ENCODE assay signal across 9 cellular contexts in the genomic region with DNA sequence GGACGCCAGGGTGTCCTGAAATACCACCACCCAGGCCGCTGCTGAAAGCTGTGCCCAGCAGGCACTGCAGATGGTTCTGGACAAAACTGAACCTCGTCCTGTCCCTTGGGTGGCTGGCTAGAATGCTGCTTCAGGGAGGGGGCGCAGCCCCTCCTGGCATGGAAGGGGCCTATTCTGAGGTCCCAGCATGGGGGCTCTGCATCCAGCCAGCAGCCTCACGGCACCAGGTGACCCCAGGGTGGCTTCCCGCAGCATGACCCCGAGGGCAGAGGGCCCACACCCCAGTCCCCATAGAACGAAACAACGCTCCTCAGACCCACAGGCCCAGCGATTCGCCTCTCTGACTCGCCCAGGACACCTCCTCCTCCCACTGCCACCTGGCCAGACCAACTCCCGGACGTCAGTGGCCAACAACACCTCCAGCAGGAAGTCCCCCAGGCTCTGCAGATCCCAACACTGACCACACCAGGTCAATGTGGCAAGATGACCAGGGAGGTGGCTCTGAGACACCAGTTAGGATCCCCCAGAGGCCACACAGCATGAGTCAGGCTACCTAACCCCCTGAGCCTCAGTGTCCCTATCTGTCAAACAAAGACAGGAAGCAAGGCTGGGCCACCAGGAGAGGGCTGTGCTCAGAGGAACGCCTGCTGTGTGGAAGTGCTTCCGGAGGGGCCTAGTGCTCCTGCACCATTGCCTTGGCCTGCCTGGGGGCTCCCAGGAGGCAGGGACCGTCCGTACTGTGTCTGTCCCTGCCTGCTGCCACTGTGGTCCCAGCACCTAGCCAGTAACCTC. TPM values are rescaled to one million over a fixed set of nuclear protein-coding genes. Genes with fewer than 3 reads are reported as not detected.
DNase-seq lines count a peak whose midpoint lies in the region; ATAC-seq, FAIRE-seq and TF ChIP-seq lines count a peak whose summit lies in the region.
"Had no signal": no experiment of that assay in that cellular context is flagged by ENCODE, and none has a peak within 500 bp of the region (broad histone marks: within the 10 kb centered on the region; RNA-seq: fewer than 3 reads in every experiment).

No MANE protein-coding gene starts in this region.

- H3K27ac ChIP-seq in Panc1 (ENCODE audit: low read length) (peak overlapping the region; percentile 48; the same call in 1 of the 2 replicates), epithelial cell of prostate (peak overlapping the region; percentile 76)

- peaks cover 100% of the 10 kb centered on the region for H3K36me3 Mint-ChIP-seq in stimulated activated effector memory CD8-positive, alpha-beta T cell treated with anti-CD3 and anti-CD28 coated beads, Interleukin-12 subunit alpha, Interleukin-12 subunit beta, amount 100 ng/mL, for 72 hours

- intact Hi-C loops in Panc1 (cut with micrococcal nuclease; ENCODE audit: unreplicated experiment) = no loop called here

- peaks cover 1% of the 10 kb centered on the region for H3K36me3 ChIP-seq in Panc1 (ENCODE audit: control insufficient read depth, insufficient read depth, low read length)

- FAIRE-seq in GM12891 (lab: Jason Lieb, UNC) = peak; percentile 31

- H3K4me1 Mint-ChIP-seq in stimulated activated effector memory CD8-positive, alpha-beta T cell treated with anti-CD3 and anti-CD28 coated beads, Interleukin-12 subunit alpha, Interleukin-12 subunit beta, amount 100 ng/mL, for 72 hours = peaks cover 66% of the 10 kb centered on the region

- TF ChIP-seq POLR2A in GM12891 (IDR thresholded peaks at IDR 0.05; ENCODE audit: low read depth, low read length) = no peak; the same call in 1 of the 2 replicates

- no peak for ATAC-seq in Panc1
- ATAC-seq in stimulated activated effector memory CD8-positive, alpha-beta T cell treated with anti-CD3 and anti-CD28 coated beads, Interleukin-12 subunit alpha, Interleukin-12 subunit beta, amount 100 ng/mL, for 72 hours = no peak
- ATAC-seq in GM21447 (IDR thresholded peaks at IDR 0.05; ENCODE audit: unreplicated experiment) = no peak

- no peak overlapping the region for H3K4me3 ChIP-seq in Panc1 (ENCODE audit: low read depth in 2 of 2, low read length in 2 of 2)

- H3K9me3 Mint-ChIP-seq in stimulated activated effector memory CD8-positive, alpha-beta T cell treated with anti-CD3 and anti-CD28 coated beads, Interleukin-12 subunit alpha, Interleukin-12 subunit beta, amount 100 ng/mL, for 72 hours = no peaks in the 10 kb centered on the region

- no peaks in the 10 kb centered on the region for H3K27me3 ChIP-seq in Panc1 (ENCODE audit: control insufficient read depth, insufficient read depth, low read length)

- no TSS peak for BruUV-seq in Panc1 (replicated peaks; lab: Mats Ljungman, UMichigan)

- in situ Hi-C loops in Panc1 (cut with HindIII; ENCODE audit: low pct_unique_long_range_greater_than_20kb, low sequenced_read_pairs) = no loop called here

- no peak for TF ChIP-seq CTCF in Panc1 (IDR thresholded peaks at IDR 0.05)

- peaks cover 59% of the 10 kb centered on the region for H3K4me1 ChIP-seq in Panc1 (ENCODE audit: control insufficient read depth, insufficient read depth, low read length)

- H3K9me3 ChIP-seq in Panc1 (ENCODE audit: control insufficient read depth, insufficient read depth, low read depth, low read length) = no peaks in the 10 kb centered on the region

- peak overlapping the region; percentile 91 for H3K27ac Mint-ChIP-seq in stimulated activated effector memory CD8-positive, alpha-beta T cell treated with anti-CD3 and anti-CD28 coated beads, Interleukin-12 subunit alpha, Interleukin-12 subunit beta, amount 100 ng/mL, for 72 hours

- POLR2A ChIA-PET in Panc1 (lab: Charles Lee) = no interaction called here

- DNase-seq in GM12891 (ENCODE audit: insufficient read length, low spot score) (no peak), Panc1 (ENCODE audit: low read depth, low spot score) (no peak), epithelial cell of prostate (ENCODE audit: low read depth, low spot score) (no peak), HPDE6-E6E7 (ENCODE audit: extremely low spot score) (no peak), NCI-H2171 (lab: John Stamatoyannopoulos, UW) (no peak)
- no peak for DNase-seq in stimulated activated effector memory CD8-positive, alpha-beta T cell treated with anti-CD3 and anti-CD28 coated beads, Interleukin-12 subunit alpha, Interleukin-12 subunit beta, amount 100 ng/mL, for 72 hours (ENCODE audit: low spot score in 2 of 2)
- DNase-seq: NCI-H1436 treated with DMSO at 0.1 percent for 48 hours; stimulated activated CD4-positive, alpha-beta T cell treated with anti-CD3 and anti-CD28 coated beads, Interleukin-1b, Interleukin-23, amount 100 ng/mL, for 48 hours had no signal

- CTCF ChIA-PET in Panc1 (lab: Charles Lee) = no interaction called here

- no peak overlapping the region for H3K4me3 Mint-ChIP-seq in stimulated activated effector memory CD8-positive, alpha-beta T cell treated with anti-CD3 and anti-CD28 coated beads, Interleukin-12 subunit alpha, Interleukin-12 subunit beta, amount 100 ng/mL, for 72 hours

TF ChIP-seq in GM12891, 5 proteins besides CTCF, POLR2A, EP300 and RAD21:
- no peak for TF ChIP-seq POLR2AphosphoS5 (IDR thresholded peaks at IDR 0.05; ENCODE audit: low read depth, low read length)
- no peak for TF ChIP-seq TAF1 (IDR thresholded peaks at IDR 0.05; ENCODE audit: low read depth, low read length)
- TF ChIP-seq PAX5 (IDR thresholded peaks at IDR 0.05; ENCODE audit: insufficient read depth, low read length, severe bottlenecking) = no peak
- no peak for TF ChIP-seq SPI1 (IDR thresholded peaks at IDR 0.05; ENCODE audit: low read depth, low read length)
- TF ChIP-seq POU2F2 (IDR thresholded peaks at IDR 0.05; ENCODE audit: low read depth, low read length) = no peak

RNA-seq across cellular contexts. Expression of a gene that starts 6.1 kb away (rescaled TPM):
- 178 TPM for polyA plus RNA-seq in GM12891 (2012; ENCODE audit: low read depth, missing spikeins)
- total RNA-seq in Panc1 (2021; ENCODE audit: unreplicated experiment) = 240 TPM
- polyA plus RNA-seq in Panc1 (2012; ENCODE audit: insufficient read length) = 278 TPM

RNA-seq across cellular contexts. Expression of a gene that starts 29.4 kb away (rescaled TPM):
- 42.2 TPM for polyA plus RNA-seq in GM12891 (2012; ENCODE audit: low read depth, missing spikeins)
- 59.6 TPM for total RNA-seq in Panc1 (2021; ENCODE audit: unreplicated experiment)
- polyA plus RNA-seq in Panc1 (2012; ENCODE audit: insufficient read length) = 178 TPM

RNA-seq across cellular contexts. Expression of a gene that starts 51.2 kb away (rescaled TPM):
- 112 TPM for polyA plus RNA-seq in GM12891 (2012; ENCODE audit: low read depth, missing spikeins)
- total RNA-seq in Panc1 (2021; ENCODE audit: unreplicated experiment) = 36.3 TPM
- polyA plus RNA-seq in Panc1 (2012; ENCODE audit: insufficient read length) = 21.0 TPM

RNA-seq across cellular contexts. Expression of a gene that starts 51.8 kb away (rescaled TPM):
- 47.3 TPM for polyA plus RNA-seq in GM12891 (2012; ENCODE audit: low read depth, missing spikeins)
- total RNA-seq in Panc1 (2021; ENCODE audit: unreplicated experiment) = 5.4 TPM
- polyA plus RNA-seq in Panc1 (2012; ENCODE audit: insufficient read length) = 4.7 TPM
